ENCODE assay signal across 8 cellular contexts in the genomic region with DNA sequence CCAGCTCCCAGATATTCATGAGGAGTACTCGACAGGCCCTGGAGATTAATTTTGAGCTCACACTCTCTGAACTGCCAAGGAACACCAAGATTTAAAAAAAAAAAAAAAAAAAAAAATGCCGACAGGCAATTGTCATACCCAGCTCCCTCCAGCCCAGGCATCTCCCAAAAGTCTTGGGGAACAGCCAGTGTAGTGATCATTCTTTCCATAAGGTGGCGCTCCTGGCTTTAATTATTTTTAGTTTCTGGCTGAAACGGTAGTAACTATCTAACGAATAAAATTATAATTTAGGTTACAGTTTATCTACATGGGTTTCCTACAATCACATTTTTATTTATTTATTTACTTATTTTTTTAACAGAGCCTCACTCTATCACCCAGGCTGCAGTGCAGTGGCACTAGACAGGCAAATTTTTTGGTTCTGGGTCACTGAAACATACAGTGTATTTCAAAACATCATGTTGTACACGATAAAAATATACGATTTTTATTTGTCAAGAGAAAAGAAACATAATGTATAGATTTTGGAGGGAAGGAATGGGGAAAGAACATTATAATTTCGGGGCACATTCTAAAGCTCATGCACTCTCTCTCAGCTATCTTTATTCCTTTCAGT.
DNase-seq lines count a peak whose midpoint lies in the region; ATAC-seq and TF ChIP-seq lines count a peak whose summit lies in the region.

No MANE protein-coding gene starts in this region.

- DNase-seq in AG08396 (ENCODE audit: low spot score) (peak; percentile 78), GM12865 (ENCODE audit: low read depth) (peak; percentile 12), NCI-H2196 treated with DMSO at 0.1 percent for 48 hours (lab: John Stamatoyannopoulos, UW; ENCODE audit: unreplicated experiment) (peak; percentile 3), astrocyte of the cerebellum (ENCODE audit: low read depth) (peak; percentile 33), hypothalamus (lab: John Stamatoyannopoulos, UW) (peak in 26 of 51 donors; percentile 5 to 57 (median 28))
- DNase-seq in stimulated activated naive CD8-positive, alpha-beta T cell treated with anti-CD3 and anti-CD28 coated beads, Interleukin-15, Interleukin-2, amounts not matched to agents 100 U/mL and 50 U/mL, for 24 hours = peak; percentile 18

- H3K4me3 ChIP-seq in GM12865 (ENCODE audit: low read depth, low read length) (no peak overlapping the region), astrocyte of the cerebellum (ENCODE audit: low read depth, low read length) (no peak overlapping the region)

- ATAC-seq in stimulated activated naive CD8-positive, alpha-beta T cell treated with anti-CD3 and anti-CD28 coated beads, Interleukin-15, Interleukin-2, amounts not matched to agents 100 U/mL and 50 U/mL, for 24 hours = no peak
- ATAC-seq in GM21619 (IDR thresholded peaks at IDR 0.05; ENCODE audit: unreplicated experiment) = no peak
- no peak for ATAC-seq in GM19463 (IDR thresholded peaks at IDR 0.05; ENCODE audit: unreplicated experiment)

- peak; percentile 48 for TF ChIP-seq CTCF in GM12865 (IDR thresholded peaks at IDR 0.05; ENCODE audit: insufficient read depth, low read depth, low read length, missing control alignments)
- peak; percentile 69 for TF ChIP-seq CTCF in astrocyte of the cerebellum (IDR thresholded peaks at IDR 0.05; ENCODE audit: low read depth, low read length, missing control alignments)

- in situ Hi-C loops in astrocyte of the cerebellum (cut with HindIII; ENCODE audit: low sequenced_read_pairs) = loop anchor here (25.0 kb wide), 1 partner anchor 707 kb away; no protein-coding TSS in a partner anchor

Comparison
In these comparisons a context has a peak if more than half of its experiments do, and no peak if none do; other contexts are left out.
1. DNase-seq: peak in every context shown above with its lines; median percentile 78 in AG08396; 33 in astrocyte of the cerebellum; 28 in hypothalamus; 18 in stimulated activated naive CD8-positive, alpha-beta T cell treated with anti-CD3 and anti-CD28 coated beads, Interleukin-15, Interleukin-2, amounts not matched to agents 100 U/mL and 50 U/mL, for 24 hours; 12 in GM12865; 3 in NCI-H2196 treated with DMSO at 0.1 percent for 48 hours.